In the genomic region with DNA sequence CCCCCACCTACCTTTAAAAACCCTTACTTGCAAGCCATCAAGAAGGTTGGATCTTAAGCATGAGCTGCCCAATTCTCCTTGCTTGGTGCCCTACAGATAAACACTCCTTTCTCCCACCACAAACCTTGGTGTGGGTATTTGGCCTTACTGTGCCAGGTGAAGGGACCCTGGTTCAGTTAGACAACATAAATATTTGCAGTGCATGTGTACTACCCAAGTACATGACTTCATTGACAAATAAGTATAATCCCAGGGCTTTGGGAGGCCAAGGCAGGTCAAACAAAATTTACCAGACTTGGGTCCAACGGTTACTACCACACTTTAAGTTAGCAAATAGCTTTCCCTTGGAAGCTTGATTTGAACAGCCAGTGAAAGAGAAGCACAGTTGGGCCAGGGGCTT, we compare ENCODE assay signal across 28 cellular contexts.
"Had no signal": no experiment of that assay in that cellular context is flagged by ENCODE, and none has a peak within 500 bp of the region (broad histone marks: within the 10 kb centered on the region; RNA-seq: fewer than 3 reads in every experiment).

No MANE protein-coding gene starts in this region.

- H3K4me1 ChIP-seq: colonic mucosa, esophagus muscularis mucosa, esophagus squamous epithelium, foreskin keratinocyte, gastrocnemius medialis, gastroesophageal sphincter, heart left ventricle, heart right ventricle had no signal

- H3K27me3 ChIP-seq: colonic mucosa, esophagus muscularis mucosa, esophagus squamous epithelium, foreskin keratinocyte, gastrocnemius medialis, gastroesophageal sphincter, heart left ventricle had no signal

- H3K4me3 ChIP-seq: colonic mucosa, coronary artery, dorsolateral prefrontal cortex, esophagus muscularis mucosa, esophagus squamous epithelium, gastrocnemius medialis, gastroesophageal sphincter, heart left ventricle, heart right ventricle had no signal

- FAIRE-seq: colon, endometrium, endothelial cell of umbilical vein, frontal cortex had no signal

- ATAC-seq: effector memory CD8-positive, alpha-beta T cell; esophagus mucosa; foreskin keratinocyte; gastrocnemius medialis; gastroesophageal sphincter; heart right ventricle had no signal

- H3K9me3 ChIP-seq: colonic mucosa, esophagus muscularis mucosa, esophagus squamous epithelium, gastrocnemius medialis, gastroesophageal sphincter, heart left ventricle, heart right ventricle had no signal

- DNase-seq: colonic mucosa; cortex of kidney; dermis blood vessel endothelial cell; dorsolateral prefrontal cortex; effector CD4-positive, alpha-beta T cell; effector CD8-positive, alpha-beta T cell; effector memory CD4-positive, alpha-beta T cell; effector memory CD8-positive, alpha-beta T cell; endodermal cell; erythroblast; esophagus squamous epithelium; foreskin fibroblast; foreskin keratinocyte; foreskin melanocyte; gastrocnemius medialis; glutamatergic neuron; head of caudate nucleus; heart left ventricle; heart right ventricle had no signal

- H3K36me3 ChIP-seq: colonic mucosa, esophagus muscularis mucosa, esophagus squamous epithelium, gastrocnemius medialis, gastroesophageal sphincter, heart left ventricle, heart right ventricle had no signal

- H3K27ac ChIP-seq: colonic mucosa, coronary artery, dorsolateral prefrontal cortex, epithelial cell of prostate, esophagus muscularis mucosa, esophagus squamous epithelium, foreskin keratinocyte, gastrocnemius medialis, gastroesophageal sphincter, heart left ventricle, heart right ventricle had no signal
